In genomic region chr16:82456683-82457082, GRCh38 we compare ENCODE assay signal across 8 cellular contexts.
DNase-seq lines count a peak whose midpoint lies in the region; ATAC-seq and TF ChIP-seq lines count a peak whose summit lies in the region.

No MANE protein-coding gene starts in this region.

- POLR2A ChIA-PET in activated CD8-positive, alpha-beta T cell treated with anti-CD3 and anti-CD28 coated beads for 36 hours (lab: Charles Lee) = interaction anchor here (0.9 to 1.0 kb wide), 2 partner anchors 39 to 193 kb away, joined by 3 read pairs; no protein-coding TSS in a partner anchor

- H3K9me3 Mint-ChIP-seq in activated CD8-positive, alpha-beta T cell treated with anti-CD3 and anti-CD28 coated beads for 36 hours = no peaks in the 10 kb centered on the region

- H3K4me3 ChIP-seq in GM12875 (ENCODE audit: low read depth, low read length) (no peak overlapping the region), prostate gland (no peak overlapping the region)

- H3K27ac ChIP-seq in prostate gland = no peak overlapping the region

- H3K27me3 Mint-ChIP-seq in activated CD8-positive, alpha-beta T cell treated with anti-CD3 and anti-CD28 coated beads for 36 hours = peaks cover 10% of the 10 kb centered on the region

- WGBS in prostate gland = 9% methylated on average over 4 of the region's 4 CpGs

- H3K4me1 ChIP-seq in prostate gland (replicated peaks) = no peaks in the 10 kb centered on the region

- peak; percentile 79 for DNase-seq in AG20443 (ENCODE audit: low spot score)
- DNase-seq in NCI-H2107 treated with DMSO at 0.1 percent for 48 hours (lab: John Stamatoyannopoulos, UW; ENCODE audit: unreplicated experiment) = peak; percentile 1
- peak; percentile 60 for DNase-seq in activated CD8-positive, alpha-beta T cell treated with anti-CD3 and anti-CD28 coated beads for 36 hours
- peak; percentile 34 for DNase-seq in foreskin melanocyte
- DNase-seq in prostate gland (ENCODE audit: low spot score) = peak; percentile 50
- DNase-seq in NCI-H2081 treated with DMSO at 0.1 percent for 48 hours (lab: John Stamatoyannopoulos, UW) = no peak

- no peaks in the 10 kb centered on the region for H3K9me3 ChIP-seq in prostate gland

- no peaks in the 10 kb centered on the region for H3K36me3 Mint-ChIP-seq in activated CD8-positive, alpha-beta T cell treated with anti-CD3 and anti-CD28 coated beads for 36 hours (ENCODE audit: low read depth)

- ATAC-seq in HG02970 (IDR thresholded peaks at IDR 0.05; ENCODE audit: low FRiP score, unreplicated experiment) = peak; percentile 78
- ATAC-seq in activated CD8-positive, alpha-beta T cell treated with anti-CD3 and anti-CD28 coated beads for 36 hours = peak; percentile 77

- TF ChIP-seq CTCF in GM12875 (IDR thresholded peaks at IDR 0.05; ENCODE audit: borderline replicate concordance, insufficient read depth, low read depth, low read length) = peak; percentile 83
- peak; percentile 60 for TF ChIP-seq CTCF in activated CD8-positive, alpha-beta T cell treated with anti-CD3 and anti-CD28 coated beads for 36 hours (IDR thresholded peaks at IDR 0.05)
- peak in 3 of 4 experiments; percentile 57 to 69 (median 61) for TF ChIP-seq CTCF in prostate gland (IDR thresholded peaks at IDR 0.05)

- no peaks in the 10 kb centered on the region for H3K4me1 Mint-ChIP-seq in activated CD8-positive, alpha-beta T cell treated with anti-CD3 and anti-CD28 coated beads for 36 hours (ENCODE audit: low read depth)

- CTCF ChIA-PET in activated CD8-positive, alpha-beta T cell treated with anti-CD3 and anti-CD28 coated beads for 36 hours (lab: Charles Lee) = interaction anchor here (0.6 to 2.2 kb wide), 26 partner anchors 8 to 745 kb away, joined by 3 to 24 read pairs (median 4); no protein-coding TSS in a partner anchor

- no peak overlapping the region for H3K27ac Mint-ChIP-seq in activated CD8-positive, alpha-beta T cell treated with anti-CD3 and anti-CD28 coated beads for 36 hours

- TF ChIP-seq POLR2A in prostate gland (IDR thresholded peaks at IDR 0.05) = no peak

- intact Hi-C loops in activated CD8-positive, alpha-beta T cell treated with anti-CD3 and anti-CD28 coated beads for 36 hours (cut with micrococcal nuclease) = no loop called here
- intact Hi-C loops in prostate gland (cut with DNase I) = no loop called here

- H3K4me3 Mint-ChIP-seq in activated CD8-positive, alpha-beta T cell treated with anti-CD3 and anti-CD28 coated beads for 36 hours = no peak overlapping the region

- H3K27me3 ChIP-seq in prostate gland (replicated peaks; ENCODE audit: insufficient read depth) = no peaks in the 10 kb centered on the region

- H3K36me3 ChIP-seq in prostate gland = no peaks in the 10 kb centered on the region
